In the genomic region with DNA sequence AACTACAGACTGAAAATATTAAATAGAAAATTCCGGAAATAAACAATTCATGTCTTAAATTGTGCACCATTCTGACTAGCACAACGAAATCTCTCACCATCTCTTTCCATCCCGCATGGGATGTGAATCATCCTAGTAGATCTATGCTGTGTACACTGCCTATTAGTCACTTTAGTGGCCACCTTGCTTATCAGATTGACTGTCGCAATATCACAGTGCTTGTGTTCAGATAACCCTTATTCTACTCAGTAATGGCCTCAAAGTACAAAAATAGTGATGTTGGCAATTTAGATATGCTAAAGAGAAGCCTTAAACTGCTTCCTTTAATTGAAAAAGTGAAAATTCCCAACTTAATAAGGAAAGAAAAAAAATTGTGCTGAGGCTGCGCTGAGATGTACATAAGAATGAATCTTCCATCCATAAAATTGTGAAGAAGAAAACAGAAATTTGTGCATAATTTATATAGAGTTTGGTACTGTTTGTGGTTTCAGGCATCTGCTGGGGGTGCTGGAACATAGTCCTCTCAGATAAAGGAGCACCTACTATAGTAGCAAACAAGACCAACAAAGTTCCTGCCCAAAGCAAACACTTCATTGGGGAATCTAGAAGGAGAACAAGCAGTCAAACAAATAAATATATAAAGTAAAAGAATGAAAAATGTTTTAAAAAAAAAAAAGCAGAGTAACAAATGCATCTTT, we compare ENCODE assay signal across 1 cellular context.
TF ChIP-seq lines count a peak whose summit lies in the region.

No MANE protein-coding gene starts in this region.

TF ChIP-seq in IMR-90, 13 proteins besides CTCF, POLR2A, EP300 and RAD21 (continued from another document):
- TF ChIP-seq MAZ (IDR thresholded peaks at IDR 0.05; ENCODE audit: borderline replicate concordance, low read depth, low read length), result no peak
- peak; percentile 96 for TF ChIP-seq CEBPB (IDR thresholded peaks at IDR 0.05; ENCODE audit: low read depth, low read length)
- no peak for TF ChIP-seq RFX5 (IDR thresholded peaks at IDR 0.05; ENCODE audit: low read depth, low read length)
